In the genomic region with DNA sequence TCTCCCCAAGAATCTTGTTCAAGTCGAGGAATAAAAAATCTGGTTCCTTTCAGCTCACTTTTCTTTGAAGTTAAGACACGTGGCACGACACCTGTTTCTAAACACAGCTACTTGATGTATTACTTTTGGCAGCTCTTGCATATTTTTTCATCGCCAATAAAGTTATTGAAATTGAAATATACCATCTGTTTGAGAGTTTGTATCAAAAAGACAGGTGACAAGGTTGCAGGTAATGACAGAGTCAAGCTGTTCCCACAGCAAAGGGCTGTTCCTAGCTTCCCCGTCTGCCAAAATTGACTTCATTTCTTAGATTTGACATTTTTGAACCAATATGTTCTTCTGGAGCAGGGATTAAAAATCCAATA, we compare ENCODE assay signal across 13 cellular contexts. TPM values are rescaled to one million over a fixed set of nuclear protein-coding genes. Genes with fewer than 3 reads are reported as not detected.
"Had no signal": no experiment of that assay in that cellular context is flagged by ENCODE, and none has a peak within 500 bp of the region (broad histone marks: within the 10 kb centered on the region; RNA-seq: fewer than 3 reads in every experiment).

No MANE protein-coding gene starts in this region.

- H3K9me3 ChIP-seq: ascending aorta, breast epithelium, lower lobe of right lung, ovary, stomach, suprapubic skin, tibial nerve had no signal

- H3K4me1 ChIP-seq: ascending aorta, breast epithelium, lower lobe of right lung, suprapubic skin had no signal

- H3K27me3 ChIP-seq: ascending aorta, breast epithelium, ovary, tibial nerve had no signal

- H3K4me3 ChIP-seq: ascending aorta, breast epithelium, lower lobe of right lung, neural progenitor cell, ovary, skin epidermis, stomach, suprapubic skin, tibial nerve had no signal

- FAIRE-seq: colon had no signal

- H3K9ac ChIP-seq: neural progenitor cell had no signal

- H3K4me2 ChIP-seq: neural progenitor cell had no signal

- H3K27ac ChIP-seq: ascending aorta, breast epithelium, lower lobe of right lung, neural progenitor cell, ovary, skin epidermis, stomach, suprapubic skin, tibial nerve had no signal

- H3K36me3 ChIP-seq: ascending aorta, breast epithelium, lower lobe of right lung, neural progenitor cell, ovary, stomach, suprapubic skin, tibial nerve had no signal

RNA-seq across cellular contexts. Expression of gene GPR45, which starts 5.5 kb away (rescaled TPM):
- polyA plus RNA-seq: adipose tissue, esophagus, ovary, stomach, urinary bladder had no signal
